8 cellular contexts compared by ENCODE assay signal in genomic region chr14:47211263-47211662, GRCh38.
"Had no signal": no experiment of that assay in that cellular context is flagged by ENCODE, and none has a peak within 500 bp of the region (broad histone marks: within the 10 kb centered on the region; RNA-seq: fewer than 3 reads in every experiment).

No MANE protein-coding gene starts in this region.

- H3K4me3 ChIP-seq: GM23248, K562 had no signal

- H3K4me3 Mint-ChIP-seq: H9 had no signal

- H3K9ac ChIP-seq: GM23248 had no signal

- H3K27ac Mint-ChIP-seq: H9 had no signal

- H2AFZ ChIP-seq: GM23248 had no signal

- ATAC-seq: K562 had no signal

- DNase-seq: GM23248, GOT3, H9, HCEC 1CT, IMR-90 had no signal

- H3K27ac ChIP-seq: GM23248 had no signal

- H3K9me3 Mint-ChIP-seq: H9 had no signal

- FAIRE-seq: H54, HTR-8/SVneo, K562 had no signal
